In genomic region chr19:15555759-15556633, GRCh38 we compare ENCODE assay signal across 1 cellular context.
A peak's percentile ranks its signal among the peaks of the same experiment; 100 is the strongest.
TF ChIP-seq lines count a peak whose summit lies in the region.

No MANE protein-coding gene starts in this region.

TF ChIP-seq in HepG2, 621 proteins besides CTCF, POLR2A, EP300 and RAD21 (continued from another document and continues in another):
- TF ChIP-seq ZMAT5 (CRISPR knock-in tag; IDR thresholded peaks at IDR 0.05; ENCODE audit: borderline replicate concordance, low read depth) (no peak), ZNF333 (CRISPR knock-in tag; IDR thresholded peaks at IDR 0.05; ENCODE audit: borderline replicate concordance) (no peak), THAP9 (CRISPR knock-in tag; IDR thresholded peaks at IDR 0.05; ENCODE audit: borderline replicate concordance) (peak; percentile 56; the same call in 1 of the 2 replicates), ZNF83 (CRISPR knock-in tag; IDR thresholded peaks at IDR 0.05; ENCODE audit: borderline replicate concordance) (peak; percentile 18; the same call in 1 of the 2 replicates), U2AF1 (optimal IDR thresholded peaks at IDR 0.05; ENCODE audit: low read depth, low read length) (no peak), ZNF576 (CRISPR knock-in tag; IDR thresholded peaks at IDR 0.05) (no peak), MXD4 (CRISPR knock-in tag; IDR thresholded peaks at IDR 0.05) (0 out of 2 replicates have a peak, but pooled peaks have one; percentile 10), PPARG (CRISPR knock-in tag; conservative IDR thresholded peaks at IDR 0.05) (0 out of 2 replicates have a peak, but pooled peaks have one; percentile 31), ZNF605 (CRISPR knock-in tag; IDR thresholded peaks at IDR 0.05) (no peak), ZFP90 (CRISPR knock-in tag; IDR thresholded peaks at IDR 0.05; ENCODE audit: borderline replicate concordance) (peak; percentile 52; the same call in 1 of the 2 replicates), KDM4B (CRISPR knock-in tag; IDR thresholded peaks at IDR 0.05) (no peak), TGIF2 (CRISPR knock-in tag; IDR thresholded peaks at IDR 0.05) (no peak), ZNF572 (CRISPR knock-in tag; IDR thresholded peaks at IDR 0.05) (0 out of 2 replicates have a peak, but pooled peaks have one; percentile 54), ZNF292 (CRISPR knock-in tag; IDR thresholded peaks at IDR 0.05; ENCODE audit: borderline replicate concordance, low read depth) (no peak), PRPF4 (IDR thresholded peaks at IDR 0.05; ENCODE audit: low read depth, low read length, poor library complexity, severe bottlenecking) (no peak), RAD51 (IDR thresholded peaks at IDR 0.05; ENCODE audit: borderline replicate concordance) (peak; percentile 8; the same call in 1 of the 2 replicates), TBX2 (CRISPR knock-in tag; IDR thresholded peaks at IDR 0.05; ENCODE audit: borderline replicate concordance) (0 out of 2 replicates have a peak, but pooled peaks have one; percentile 19), ATF7-NPFF (CRISPR knock-in tag; IDR thresholded peaks at IDR 0.05; ENCODE audit: low read depth) (0 out of 2 replicates have a peak, but pooled peaks have one; percentile 11), ISL2 (CRISPR knock-in tag; IDR thresholded peaks at IDR 0.05) (0 out of 2 replicates have a peak, but pooled peaks have one; percentile 19), ZNF891 (CRISPR knock-in tag; IDR thresholded peaks at IDR 0.05) (0 out of 2 replicates have a peak, but pooled peaks have one; percentile 58), PITX1 (CRISPR knock-in tag; IDR thresholded peaks at IDR 0.05) (peak; percentile 33), YY1 (IDR thresholded peaks at IDR 0.05; ENCODE audit: insufficient read depth, insufficient replicate concordance, low read depth, low read length) (peak; percentile 47), ZSCAN31 (CRISPR knock-in tag; IDR thresholded peaks at IDR 0.05; ENCODE audit: low read depth) (no peak), ZNF660 (CRISPR knock-in tag; IDR thresholded peaks at IDR 0.05; ENCODE audit: borderline replicate concordance, low read depth) (no peak), ZNF331 (CRISPR knock-in tag; IDR thresholded peaks at IDR 0.05) (peak; percentile 64), TFAP4 (IDR thresholded peaks at IDR 0.05; ENCODE audit: borderline replicate concordance, low read depth) (no peak), DRAP1 (CRISPR knock-in tag; IDR thresholded peaks at IDR 0.05) (peak; percentile 42; the same call in 1 of the 2 replicates), ZSCAN22 (CRISPR knock-in tag; IDR thresholded peaks at IDR 0.05) (no peak), AGO1 (IDR thresholded peaks at IDR 0.05; ENCODE audit: low read depth, low read length, poor library complexity, severe bottlenecking) (no peak), GPN1 (CRISPR knock-in tag; IDR thresholded peaks at IDR 0.05; ENCODE audit: borderline replicate concordance) (no peak)
- TF ChIP-seq, protein P1, sequence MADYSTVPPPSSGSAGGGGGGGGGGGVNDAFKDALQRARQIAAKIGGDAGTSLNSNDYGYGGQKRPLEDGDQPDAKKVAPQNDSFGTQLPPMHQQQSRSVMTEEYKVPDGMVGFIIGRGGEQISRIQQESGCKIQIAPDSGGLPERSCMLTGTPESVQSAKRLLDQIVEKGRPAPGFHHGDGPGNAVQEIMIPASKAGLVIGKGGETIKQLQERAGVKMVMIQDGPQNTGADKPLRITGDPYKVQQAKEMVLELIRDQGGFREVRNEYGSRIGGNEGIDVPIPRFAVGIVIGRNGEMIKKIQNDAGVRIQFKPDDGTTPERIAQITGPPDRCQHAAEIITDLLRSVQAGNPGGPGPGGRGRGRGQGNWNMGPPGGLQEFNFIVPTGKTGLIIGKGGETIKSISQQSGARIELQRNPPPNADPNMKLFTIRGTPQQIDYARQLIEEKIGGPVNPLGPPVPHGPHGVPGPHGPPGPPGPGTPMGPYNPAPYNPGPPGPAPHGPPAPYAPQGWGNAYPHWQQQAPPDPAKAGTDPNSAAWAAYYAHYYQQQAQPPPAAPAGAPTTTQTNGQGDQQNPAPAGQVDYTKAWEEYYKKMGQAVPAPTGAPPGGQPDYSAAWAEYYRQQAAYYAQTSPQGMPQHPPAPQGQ (CRISPR knock-in tag; IDR thresholded peaks at IDR 0.05; ENCODE audit: borderline replicate concordance), result no peak
- TF ChIP-seq, protein P2, sequence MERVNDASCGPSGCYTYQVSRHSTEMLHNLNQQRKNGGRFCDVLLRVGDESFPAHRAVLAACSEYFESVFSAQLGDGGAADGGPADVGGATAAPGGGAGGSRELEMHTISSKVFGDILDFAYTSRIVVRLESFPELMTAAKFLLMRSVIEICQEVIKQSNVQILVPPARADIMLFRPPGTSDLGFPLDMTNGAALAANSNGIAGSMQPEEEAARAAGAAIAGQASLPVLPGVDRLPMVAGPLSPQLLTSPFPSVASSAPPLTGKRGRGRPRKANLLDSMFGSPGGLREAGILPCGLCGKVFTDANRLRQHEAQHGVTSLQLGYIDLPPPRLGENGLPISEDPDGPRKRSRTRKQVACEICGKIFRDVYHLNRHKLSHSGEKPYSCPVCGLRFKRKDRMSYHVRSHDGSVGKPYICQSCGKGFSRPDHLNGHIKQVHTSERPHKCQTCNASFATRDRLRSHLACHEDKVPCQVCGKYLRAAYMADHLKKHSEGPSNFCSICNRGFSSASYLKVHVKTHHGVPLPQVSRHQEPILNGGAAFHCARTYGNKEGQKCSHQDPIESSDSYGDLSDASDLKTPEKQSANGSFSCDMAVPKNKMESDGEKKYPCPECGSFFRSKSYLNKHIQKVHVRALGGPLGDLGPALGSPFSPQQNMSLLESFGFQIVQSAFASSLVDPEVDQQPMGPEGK (CRISPR knock-in tag; IDR thresholded peaks at IDR 0.05), result peak; percentile 50; the same call in 1 of the 2 replicates
- TF ChIP-seq, protein P3, sequence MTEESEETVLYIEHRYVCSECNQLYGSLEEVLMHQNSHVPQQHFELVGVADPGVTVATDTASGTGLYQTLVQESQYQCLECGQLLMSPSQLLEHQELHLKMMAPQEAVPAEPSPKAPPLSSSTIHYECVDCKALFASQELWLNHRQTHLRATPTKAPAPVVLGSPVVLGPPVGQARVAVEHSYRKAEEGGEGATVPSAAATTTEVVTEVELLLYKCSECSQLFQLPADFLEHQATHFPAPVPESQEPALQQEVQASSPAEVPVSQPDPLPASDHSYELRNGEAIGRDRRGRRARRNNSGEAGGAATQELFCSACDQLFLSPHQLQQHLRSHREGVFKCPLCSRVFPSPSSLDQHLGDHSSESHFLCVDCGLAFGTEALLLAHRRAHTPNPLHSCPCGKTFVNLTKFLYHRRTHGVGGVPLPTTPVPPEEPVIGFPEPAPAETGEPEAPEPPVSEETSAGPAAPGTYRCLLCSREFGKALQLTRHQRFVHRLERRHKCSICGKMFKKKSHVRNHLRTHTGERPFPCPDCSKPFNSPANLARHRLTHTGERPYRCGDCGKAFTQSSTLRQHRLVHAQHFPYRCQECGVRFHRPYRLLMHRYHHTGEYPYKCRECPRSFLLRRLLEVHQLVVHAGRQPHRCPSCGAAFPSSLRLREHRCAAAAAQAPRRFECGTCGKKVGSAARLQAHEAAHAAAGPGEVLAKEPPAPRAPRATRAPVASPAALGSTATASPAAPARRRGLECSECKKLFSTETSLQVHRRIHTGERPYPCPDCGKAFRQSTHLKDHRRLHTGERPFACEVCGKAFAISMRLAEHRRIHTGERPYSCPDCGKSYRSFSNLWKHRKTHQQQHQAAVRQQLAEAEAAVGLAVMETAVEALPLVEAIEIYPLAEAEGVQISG (CRISPR knock-in tag; IDR thresholded peaks at IDR 0.05), result peak; percentile 60
- TF ChIP-seq, protein P4, sequence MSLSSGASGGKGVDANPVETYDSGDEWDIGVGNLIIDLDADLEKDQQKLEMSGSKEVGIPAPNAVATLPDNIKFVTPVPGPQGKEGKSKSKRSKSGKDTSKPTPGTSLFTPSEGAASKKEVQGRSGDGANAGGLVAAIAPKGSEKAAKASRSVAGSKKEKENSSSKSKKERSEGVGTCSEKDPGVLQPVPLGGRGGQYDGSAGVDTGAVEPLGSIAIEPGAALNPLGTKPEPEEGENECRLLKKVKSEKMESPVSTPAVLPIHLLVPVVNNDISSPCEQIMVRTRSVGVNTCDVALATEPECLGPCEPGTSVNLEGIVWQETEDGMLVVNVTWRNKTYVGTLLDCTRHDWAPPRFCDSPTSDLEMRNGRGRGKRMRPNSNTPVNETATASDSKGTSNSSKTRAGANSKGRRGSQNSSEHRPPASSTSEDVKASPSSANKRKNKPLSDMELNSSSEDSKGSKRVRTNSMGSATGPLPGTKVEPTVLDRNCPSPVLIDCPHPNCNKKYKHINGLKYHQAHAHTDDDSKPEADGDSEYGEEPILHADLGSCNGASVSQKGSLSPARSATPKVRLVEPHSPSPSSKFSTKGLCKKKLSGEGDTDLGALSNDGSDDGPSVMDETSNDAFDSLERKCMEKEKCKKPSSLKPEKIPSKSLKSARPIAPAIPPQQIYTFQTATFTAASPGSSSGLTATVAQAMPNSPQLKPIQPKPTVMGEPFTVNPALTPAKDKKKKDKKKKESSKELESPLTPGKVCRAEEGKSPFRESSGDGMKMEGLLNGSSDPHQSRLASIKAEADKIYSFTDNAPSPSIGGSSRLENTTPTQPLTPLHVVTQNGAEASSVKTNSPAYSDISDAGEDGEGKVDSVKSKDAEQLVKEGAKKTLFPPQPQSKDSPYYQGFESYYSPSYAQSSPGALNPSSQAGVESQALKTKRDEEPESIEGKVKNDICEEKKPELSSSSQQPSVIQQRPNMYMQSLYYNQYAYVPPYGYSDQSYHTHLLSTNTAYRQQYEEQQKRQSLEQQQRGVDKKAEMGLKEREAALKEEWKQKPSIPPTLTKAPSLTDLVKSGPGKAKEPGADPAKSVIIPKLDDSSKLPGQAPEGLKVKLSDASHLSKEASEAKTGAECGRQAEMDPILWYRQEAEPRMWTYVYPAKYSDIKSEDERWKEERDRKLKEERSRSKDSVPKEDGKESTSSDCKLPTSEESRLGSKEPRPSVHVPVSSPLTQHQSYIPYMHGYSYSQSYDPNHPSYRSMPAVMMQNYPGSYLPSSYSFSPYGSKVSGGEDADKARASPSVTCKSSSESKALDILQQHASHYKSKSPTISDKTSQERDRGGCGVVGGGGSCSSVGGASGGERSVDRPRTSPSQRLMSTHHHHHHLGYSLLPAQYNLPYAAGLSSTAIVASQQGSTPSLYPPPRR (CRISPR knock-in tag; IDR thresholded peaks at IDR 0.05; ENCODE audit: borderline replicate concordance), result no peak
- TF ChIP-seq, protein P5, sequence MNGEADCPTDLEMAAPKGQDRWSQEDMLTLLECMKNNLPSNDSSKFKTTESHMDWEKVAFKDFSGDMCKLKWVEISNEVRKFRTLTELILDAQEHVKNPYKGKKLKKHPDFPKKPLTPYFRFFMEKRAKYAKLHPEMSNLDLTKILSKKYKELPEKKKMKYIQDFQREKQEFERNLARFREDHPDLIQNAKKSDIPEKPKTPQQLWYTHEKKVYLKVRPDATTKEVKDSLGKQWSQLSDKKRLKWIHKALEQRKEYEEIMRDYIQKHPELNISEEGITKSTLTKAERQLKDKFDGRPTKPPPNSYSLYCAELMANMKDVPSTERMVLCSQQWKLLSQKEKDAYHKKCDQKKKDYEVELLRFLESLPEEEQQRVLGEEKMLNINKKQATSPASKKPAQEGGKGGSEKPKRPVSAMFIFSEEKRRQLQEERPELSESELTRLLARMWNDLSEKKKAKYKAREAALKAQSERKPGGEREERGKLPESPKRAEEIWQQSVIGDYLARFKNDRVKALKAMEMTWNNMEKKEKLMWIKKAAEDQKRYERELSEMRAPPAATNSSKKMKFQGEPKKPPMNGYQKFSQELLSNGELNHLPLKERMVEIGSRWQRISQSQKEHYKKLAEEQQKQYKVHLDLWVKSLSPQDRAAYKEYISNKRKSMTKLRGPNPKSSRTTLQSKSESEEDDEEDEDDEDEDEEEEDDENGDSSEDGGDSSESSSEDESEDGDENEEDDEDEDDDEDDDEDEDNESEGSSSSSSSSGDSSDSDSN (CRISPR knock-in tag; IDR thresholded peaks at IDR 0.05), result peak; percentile 51
- TF ChIP-seq, protein P6, sequence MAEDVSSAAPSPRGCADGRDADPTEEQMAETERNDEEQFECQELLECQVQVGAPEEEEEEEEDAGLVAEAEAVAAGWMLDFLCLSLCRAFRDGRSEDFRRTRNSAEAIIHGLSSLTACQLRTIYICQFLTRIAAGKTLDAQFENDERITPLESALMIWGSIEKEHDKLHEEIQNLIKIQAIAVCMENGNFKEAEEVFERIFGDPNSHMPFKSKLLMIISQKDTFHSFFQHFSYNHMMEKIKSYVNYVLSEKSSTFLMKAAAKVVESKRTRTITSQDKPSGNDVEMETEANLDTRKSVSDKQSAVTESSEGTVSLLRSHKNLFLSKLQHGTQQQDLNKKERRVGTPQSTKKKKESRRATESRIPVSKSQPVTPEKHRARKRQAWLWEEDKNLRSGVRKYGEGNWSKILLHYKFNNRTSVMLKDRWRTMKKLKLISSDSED (CRISPR knock-in tag; IDR thresholded peaks at IDR 0.05), result no peak
